ENCODE assay signal across 21 cellular contexts in the genomic region with DNA sequence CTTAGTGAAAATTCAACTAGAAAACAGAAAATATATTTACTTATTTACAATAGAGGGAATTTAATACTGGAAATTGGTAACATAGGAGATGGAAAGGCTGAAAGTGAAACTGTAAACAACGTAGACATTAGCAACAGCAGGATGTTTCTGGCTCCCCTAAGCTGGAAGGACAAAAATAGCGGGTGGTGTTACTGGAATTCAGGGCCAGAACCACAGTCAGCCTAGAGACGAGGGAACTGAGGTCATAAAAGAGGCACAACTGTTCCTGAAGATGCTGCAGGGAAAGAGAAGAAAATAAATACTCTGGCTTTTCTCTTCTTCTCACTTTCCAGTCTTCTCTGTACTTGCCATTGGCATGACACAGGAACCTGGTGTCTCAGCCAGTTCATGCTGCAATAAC.
"Had no signal": no experiment of that assay in that cellular context is flagged by ENCODE, and none has a peak within 500 bp of the region (broad histone marks: within the 10 kb centered on the region; RNA-seq: fewer than 3 reads in every experiment).

No MANE protein-coding gene starts in this region.

- H3K27ac Mint-ChIP-seq: activated CD8-positive, alpha-beta T cell treated with anti-CD3 and anti-CD28 coated beads for 36 hours; activated naive CD8-positive, alpha-beta T cell treated with anti-CD3 and anti-CD28 coated beads, Interleukin-2, amount 50 U/mL, for 24 hours; activated T-helper 2 cell treated with anti-CD3 and anti-CD28 coated beads, Interferon-gamma antibody, Interleukin-2, Interleukin-4, amounts not matched to agents 10 μg/mL and 5 μg/mL and 100 μg/mL, durations not matched to agents 14 hours and 24 hours and 36 hours; naive thymus-derived CD8-positive, alpha-beta T cell had no signal

- H3K27me3 Mint-ChIP-seq: activated naive CD8-positive, alpha-beta T cell treated with anti-CD3 and anti-CD28 coated beads, Interleukin-2, amount 50 U/mL, for 24 hours had no signal

- FAIRE-seq: pancreas had no signal

- H3K9me3 Mint-ChIP-seq: activated CD8-positive, alpha-beta T cell treated with anti-CD3 and anti-CD28 coated beads for 36 hours; activated naive CD8-positive, alpha-beta T cell treated with anti-CD3 and anti-CD28 coated beads, Interleukin-2, amount 50 U/mL, for 24 hours; activated T-helper 2 cell treated with anti-CD3 and anti-CD28 coated beads, Interferon-gamma antibody, Interleukin-2, Interleukin-4, amounts not matched to agents 10 μg/mL and 5 μg/mL and 100 μg/mL, durations not matched to agents 14 hours and 24 hours and 36 hours; central memory CD8-positive, alpha-beta T cell; naive thymus-derived CD8-positive, alpha-beta T cell had no signal

- DNase-seq: activated CD4-positive, alpha-beta T cell treated with anti-CD3 and anti-CD28 coated beads for 48 hours; activated CD4-positive, CD25-positive, alpha-beta regulatory T cell; activated CD8-positive, alpha-beta T cell treated with anti-CD3 and anti-CD28 coated beads for 36 hours; activated naive CD4-positive, alpha-beta T cell treated with Interleukin-2 at 50 U/mL for 16 hours; activated naive CD8-positive, alpha-beta T cell treated with anti-CD3 and anti-CD28 coated beads, Interleukin-2, amount 50 U/mL, for 24 hours; activated T-cell treated with anti-CD3 and anti-CD28 coated beads, Interleukin-2, amount 50 U/mL, for 1 hour; anterior cingulate cortex; brain microvascular endothelial cell; effector CD8-positive, alpha-beta T cell; foreskin fibroblast; left ventricle myocardium superior; mucosa of descending colon; naive thymus-derived CD8-positive, alpha-beta T cell; pancreas; sigmoid colon; stimulated activated CD8-positive, alpha-beta memory T cell treated with anti-CD3 and anti-CD28 coated beads, Interleukin-4, amount 100 ng/mL, for 48 hours; stimulated activated naive CD4-positive, alpha-beta T cell; thyroid gland had no signal

- H3K36me3 Mint-ChIP-seq: naive thymus-derived CD8-positive, alpha-beta T cell had no signal

- H3K36me3 ChIP-seq: brain microvascular endothelial cell, pancreas, sigmoid colon, thyroid gland had no signal

- H3K4me3 Mint-ChIP-seq: activated CD8-positive, alpha-beta T cell treated with anti-CD3 and anti-CD28 coated beads for 36 hours; activated naive CD8-positive, alpha-beta T cell treated with anti-CD3 and anti-CD28 coated beads, Interleukin-2, amount 50 U/mL, for 24 hours; central memory CD8-positive, alpha-beta T cell; naive thymus-derived CD8-positive, alpha-beta T cell had no signal

- H3K4me3 ChIP-seq: mucosa of descending colon, pancreas, sigmoid colon, thyroid gland had no signal

- H3K27ac ChIP-seq: brain microvascular endothelial cell, pancreas, sigmoid colon, thyroid gland had no signal

- H3K9me3 ChIP-seq: mucosa of descending colon, pancreas, sigmoid colon, thyroid gland had no signal

- H3K4me1 Mint-ChIP-seq: activated naive CD8-positive, alpha-beta T cell treated with anti-CD3 and anti-CD28 coated beads, Interleukin-2, amount 50 U/mL, for 24 hours; central memory CD8-positive, alpha-beta T cell; naive thymus-derived CD8-positive, alpha-beta T cell had no signal

- H3K4me1 ChIP-seq: pancreas, sigmoid colon, thyroid gland had no signal

- H3K27me3 ChIP-seq: brain microvascular endothelial cell, pancreas, sigmoid colon, thyroid gland had no signal

- ATAC-seq: activated CD8-positive, alpha-beta T cell treated with anti-CD3 and anti-CD28 coated beads for 36 hours; activated naive CD8-positive, alpha-beta T cell treated with anti-CD3 and anti-CD28 coated beads, Interleukin-2, amount 50 U/mL, for 24 hours; esophagus mucosa; left ventricle myocardium superior; mucosa of descending colon; naive thymus-derived CD8-positive, alpha-beta T cell; pancreas had no signal
